ENCODE assay signal across 21 cellular contexts in the genomic region with DNA sequence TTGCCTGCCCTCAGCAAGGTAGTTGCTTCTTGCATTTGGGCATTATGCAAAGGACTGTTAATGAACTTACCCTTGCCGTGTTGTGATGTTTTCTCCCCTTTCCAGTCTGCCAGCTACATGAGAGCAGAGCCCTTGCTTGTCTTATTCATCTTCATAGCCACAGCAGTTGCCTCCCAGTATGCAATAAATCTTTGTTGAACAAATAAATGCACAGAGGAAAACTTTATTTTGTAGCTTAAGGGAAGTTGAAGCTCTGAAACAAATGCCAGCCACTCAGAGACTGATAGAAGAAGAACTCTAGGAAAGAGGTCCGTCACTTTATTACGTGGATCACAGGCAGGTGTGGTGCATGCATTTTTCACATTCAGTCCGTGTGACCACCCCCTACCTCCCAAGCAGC.
"Had no signal": no experiment of that assay in that cellular context is flagged by ENCODE, and none has a peak within 500 bp of the region (broad histone marks: within the 10 kb centered on the region; RNA-seq: fewer than 3 reads in every experiment).

No MANE protein-coding gene starts in this region.

- H3K27me3 ChIP-seq: brain microvascular endothelial cell, cardiac muscle cell had no signal

- H3K36me3 Mint-ChIP-seq: activated CD4-positive, alpha-beta memory T cell treated with anti-CD3 and anti-CD28 coated beads for 36 hours; activated naive CD8-positive, alpha-beta T cell had no signal

- FAIRE-seq: RCC 7860 had no signal

- H3K36me3 ChIP-seq: brain microvascular endothelial cell, cardiac muscle cell, WERI-Rb-1 had no signal

- H3K4me3 Mint-ChIP-seq: activated CD4-positive, alpha-beta memory T cell treated with anti-CD3 and anti-CD28 coated beads for 36 hours; activated CD4-positive, alpha-beta T cell treated with anti-CD3 and anti-CD28 coated beads, Interleukin-2, amount 10 ng/mL, durations not matched to agents 24 days and 14 days; activated naive CD4-positive, alpha-beta T cell treated with anti-CD3 and anti-CD28 coated beads for 36 hours; activated naive CD8-positive, alpha-beta T cell; activated T-cell treated with anti-CD3 and anti-CD28 coated beads, Interleukin-2, amount 50 U/mL, for 4 hours; activated T-helper 17 cell treated with anti-CD3 and anti-CD28 coated beads, Interleukin-2, amount 50 U/mL, for 72 hours had no signal

- H3K9me3 Mint-ChIP-seq: activated CD4-positive, alpha-beta memory T cell treated with anti-CD3 and anti-CD28 coated beads for 36 hours; activated CD4-positive, alpha-beta T cell treated with anti-CD3 and anti-CD28 coated beads, Interleukin-2, amount 10 ng/mL, durations not matched to agents 24 days and 14 days; activated naive CD4-positive, alpha-beta T cell treated with anti-CD3 and anti-CD28 coated beads for 36 hours; activated T-cell treated with anti-CD3 and anti-CD28 coated beads, Interleukin-2, amount 50 U/mL, for 4 hours; activated T-helper 17 cell treated with anti-CD3 and anti-CD28 coated beads, Interleukin-2, amount 50 U/mL, for 72 hours had no signal

- H3K27ac ChIP-seq: brain microvascular endothelial cell, cardiac muscle cell, WERI-Rb-1 had no signal

- DNase-seq: activated CD4-positive, alpha-beta memory T cell treated with anti-CD3 and anti-CD28 coated beads for 36 hours; activated CD4-positive, alpha-beta T cell treated with anti-CD3 and anti-CD28 coated beads, Interleukin-2, amount 10 ng/mL, durations not matched to agents 24 days and 14 days; activated CD4-positive, CD25-positive, alpha-beta regulatory T cell treated with anti-CD3 and anti-CD28 coated beads, Interleukin-2, amount 50 U/mL, for 72 hours; activated CD8-positive, alpha-beta memory T cell treated with anti-CD3 and anti-CD28 coated beads for 24 hours; activated gamma-delta T cell; activated naive CD4-positive, alpha-beta T cell treated with anti-CD3 and anti-CD28 coated beads for 36 hours; activated T-cell treated with anti-CD3 and anti-CD28 coated beads, Interleukin-2, amount 50 U/mL, for 4 hours; brain microvascular endothelial cell; Karpas-422; NCI-H1105 treated with DMSO at 0.1 percent for 48 hours; NCI-H187 treated with DMSO at 0.1 percent for 48 hours; NCI-H2081 treated with DMSO at 0.1 percent for 48 hours; NCI-H446; NCI-H524; PC-3; SHP77 treated with DMSO at 0.1 percent for 48 hours; WERI-Rb-1 had no signal

- H3K4me3 ChIP-seq: cardiac muscle cell had no signal

- ATAC-seq: activated T-cell treated with anti-CD3 and anti-CD28 coated beads, Interleukin-2, amount 50 U/mL, for 4 hours; activated T-helper 17 cell treated with anti-CD3 and anti-CD28 coated beads, Interleukin-2, amount 50 U/mL, for 72 hours; PC-3 had no signal

- H3K27ac Mint-ChIP-seq: activated CD4-positive, alpha-beta memory T cell treated with anti-CD3 and anti-CD28 coated beads for 36 hours; activated CD4-positive, alpha-beta T cell treated with anti-CD3 and anti-CD28 coated beads, Interleukin-2, amount 10 ng/mL, durations not matched to agents 24 days and 14 days; activated naive CD8-positive, alpha-beta T cell; activated T-helper 17 cell treated with anti-CD3 and anti-CD28 coated beads, Interleukin-2, amount 50 U/mL, for 72 hours had no signal
